In the genomic region with DNA sequence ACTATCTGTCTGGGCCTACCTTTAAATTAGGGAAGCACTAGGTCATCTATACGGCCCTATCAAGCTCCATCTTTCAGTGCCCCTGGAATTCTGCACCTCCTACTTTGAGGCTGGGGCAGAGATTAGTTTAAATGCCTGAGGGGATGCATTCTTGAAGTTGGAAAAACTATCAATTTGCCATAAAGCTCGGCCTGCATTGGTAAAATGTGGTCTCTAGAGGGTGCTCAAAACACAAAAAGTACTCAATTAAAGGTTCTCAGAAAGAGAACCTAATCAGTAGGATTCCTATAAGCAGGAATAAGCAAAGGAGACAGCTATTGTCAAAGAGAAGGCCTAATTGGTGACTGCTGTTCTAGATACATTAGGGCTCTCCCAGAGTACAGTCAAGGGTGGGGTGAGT, we compare ENCODE assay signal across 1 cellular context.
TF ChIP-seq lines count a peak whose summit lies in the region.

No MANE protein-coding gene starts in this region.

TF ChIP-seq in SK-N-SH treated with all-trans-retinoic acid at 6 μM for 48 hours, 23 proteins besides CTCF, POLR2A, EP300 and RAD21 (continued from another document):
- no peak for TF ChIP-seq ZNF70 (CRISPR knock-in tag; IDR thresholded peaks at IDR 0.05)
- TF ChIP-seq BACH2 (CRISPR knock-in tag; IDR thresholded peaks at IDR 0.05; ENCODE audit: borderline replicate concordance), result no peak
- no peak for TF ChIP-seq PPARA (CRISPR knock-in tag; IDR thresholded peaks at IDR 0.05; ENCODE audit: borderline replicate concordance)
- no peak for TF ChIP-seq ZNF8 (CRISPR knock-in tag; IDR thresholded peaks at IDR 0.05)
- no peak for TF ChIP-seq TCF4 (CRISPR knock-in tag; IDR thresholded peaks at IDR 0.05; ENCODE audit: borderline replicate concordance)
- TF ChIP-seq ZNF565 (CRISPR knock-in tag; conservative IDR thresholded peaks at IDR 0.05; ENCODE audit: low read depth), result no peak
- no peak for TF ChIP-seq ISL1 (CRISPR knock-in tag; IDR thresholded peaks at IDR 0.05)
- no peak for TF ChIP-seq ZC3H10 (CRISPR knock-in tag; IDR thresholded peaks at IDR 0.05)
- TF ChIP-seq, protein P1, sequence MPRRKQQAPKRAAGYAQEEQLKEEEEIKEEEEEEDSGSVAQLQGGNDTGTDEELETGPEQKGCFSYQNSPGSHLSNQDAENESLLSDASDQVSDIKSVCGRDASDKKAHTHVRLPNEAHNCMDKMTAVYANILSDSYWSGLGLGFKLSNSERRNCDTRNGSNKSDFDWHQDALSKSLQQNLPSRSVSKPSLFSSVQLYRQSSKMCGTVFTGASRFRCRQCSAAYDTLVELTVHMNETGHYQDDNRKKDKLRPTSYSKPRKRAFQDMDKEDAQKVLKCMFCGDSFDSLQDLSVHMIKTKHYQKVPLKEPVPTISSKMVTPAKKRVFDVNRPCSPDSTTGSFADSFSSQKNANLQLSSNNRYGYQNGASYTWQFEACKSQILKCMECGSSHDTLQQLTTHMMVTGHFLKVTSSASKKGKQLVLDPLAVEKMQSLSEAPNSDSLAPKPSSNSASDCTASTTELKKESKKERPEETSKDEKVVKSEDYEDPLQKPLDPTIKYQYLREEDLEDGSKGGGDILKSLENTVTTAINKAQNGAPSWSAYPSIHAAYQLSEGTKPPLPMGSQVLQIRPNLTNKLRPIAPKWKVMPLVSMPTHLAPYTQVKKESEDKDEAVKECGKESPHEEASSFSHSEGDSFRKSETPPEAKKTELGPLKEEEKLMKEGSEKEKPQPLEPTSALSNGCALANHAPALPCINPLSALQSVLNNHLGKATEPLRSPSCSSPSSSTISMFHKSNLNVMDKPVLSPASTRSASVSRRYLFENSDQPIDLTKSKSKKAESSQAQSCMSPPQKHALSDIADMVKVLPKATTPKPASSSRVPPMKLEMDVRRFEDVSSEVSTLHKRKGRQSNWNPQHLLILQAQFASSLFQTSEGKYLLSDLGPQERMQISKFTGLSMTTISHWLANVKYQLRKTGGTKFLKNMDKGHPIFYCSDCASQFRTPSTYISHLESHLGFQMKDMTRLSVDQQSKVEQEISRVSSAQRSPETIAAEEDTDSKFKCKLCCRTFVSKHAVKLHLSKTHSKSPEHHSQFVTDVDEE (CRISPR knock-in tag; IDR thresholded peaks at IDR 0.05), result no peak
- no peak for TF ChIP-seq ARNTL (CRISPR knock-in tag; IDR thresholded peaks at IDR 0.05; ENCODE audit: borderline replicate concordance, low read depth)
- TF ChIP-seq, protein P2, sequence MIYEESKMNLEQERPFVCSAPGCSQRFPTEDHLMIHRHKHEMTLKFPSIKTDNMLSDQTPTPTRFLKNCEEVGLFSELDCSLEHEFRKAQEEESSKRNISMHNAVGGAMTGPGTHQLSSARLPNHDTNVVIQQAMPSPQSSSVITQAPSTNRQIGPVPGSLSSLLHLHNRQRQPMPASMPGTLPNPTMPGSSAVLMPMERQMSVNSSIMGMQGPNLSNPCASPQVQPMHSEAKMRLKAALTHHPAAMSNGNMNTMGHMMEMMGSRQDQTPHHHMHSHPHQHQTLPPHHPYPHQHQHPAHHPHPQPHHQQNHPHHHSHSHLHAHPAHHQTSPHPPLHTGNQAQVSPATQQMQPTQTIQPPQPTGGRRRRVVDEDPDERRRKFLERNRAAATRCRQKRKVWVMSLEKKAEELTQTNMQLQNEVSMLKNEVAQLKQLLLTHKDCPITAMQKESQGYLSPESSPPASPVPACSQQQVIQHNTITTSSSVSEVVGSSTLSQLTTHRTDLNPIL (CRISPR knock-in tag; IDR thresholded peaks at IDR 0.05; ENCODE audit: low read depth), result no peak
- no peak for TF ChIP-seq OSR1 (CRISPR knock-in tag; IDR thresholded peaks at IDR 0.05)
- no peak for TF ChIP-seq GLIS3 (CRISPR knock-in tag; IDR thresholded peaks at IDR 0.05)
